In genomic region chr10:5147255-5147980, GRCh38 we compare ENCODE assay signal across 1 cellular context.
A peak's percentile ranks its signal among the peaks of the same experiment; 100 is the strongest.
TF ChIP-seq lines count a peak whose summit lies in the region.

No MANE protein-coding gene starts in this region.

TF ChIP-seq in HepG2, 621 proteins besides CTCF, POLR2A, EP300 and RAD21 (continued from another document and continues in another):
- TF ChIP-seq PRDM10 (CRISPR knock-in tag; IDR thresholded peaks at IDR 0.05; ENCODE audit: low read depth) (no peak), SSRP1 (CRISPR knock-in tag; IDR thresholded peaks at IDR 0.05) (no peak), PATZ1 (CRISPR knock-in tag; IDR thresholded peaks at IDR 0.05) (peak; percentile 73), HOXD1 (CRISPR knock-in tag; IDR thresholded peaks at IDR 0.05) (peak; percentile 89), BCL6 (CRISPR knock-in tag; IDR thresholded peaks at IDR 0.05) (peak; percentile 81), ZNF143 (CRISPR knock-in tag; IDR thresholded peaks at IDR 0.05) (peak; percentile 46; the same call in 1 of the 2 replicates), GATAD2A (CRISPR knock-in tag; IDR thresholded peaks at IDR 0.05) (peak; percentile 96), ZSCAN12 (CRISPR knock-in tag; IDR thresholded peaks at IDR 0.05) (no peak), NFATC3 (CRISPR knock-in tag; IDR thresholded peaks at IDR 0.05) (no peak), LBX2 (CRISPR knock-in tag; IDR thresholded peaks at IDR 0.05; ENCODE audit: borderline replicate concordance) (no peak), ZNF24 (IDR thresholded peaks at IDR 0.05) (peak; percentile 19; the same call in 1 of the 2 replicates), ZFAT (CRISPR knock-in tag; conservative IDR thresholded peaks at IDR 0.05) (no peak), ZNF674 (CRISPR knock-in tag; IDR thresholded peaks at IDR 0.05; ENCODE audit: low read depth) (no peak), AFF4 (CRISPR knock-in tag; IDR thresholded peaks at IDR 0.05) (peak; percentile 46), RBFOX2 (IDR thresholded peaks at IDR 0.05; ENCODE audit: low read depth, low read length) (peak; percentile 71), TCF7 (IDR thresholded peaks at IDR 0.05; ENCODE audit: low read depth) (peak; percentile 94), REXO4 (CRISPR knock-in tag; IDR thresholded peaks at IDR 0.05; ENCODE audit: borderline replicate concordance) (no peak), GATA4 (IDR thresholded peaks at IDR 0.05; ENCODE audit: borderline replicate concordance, low read depth) (peak; percentile 99), KDM4B (CRISPR knock-in tag; IDR thresholded peaks at IDR 0.05) (peak; percentile 21; the same call in 1 of the 2 replicates), ZBTB7A (CRISPR knock-in tag; IDR thresholded peaks at IDR 0.05) (no peak), ARNTL (CRISPR knock-in tag; IDR thresholded peaks at IDR 0.05) (peak; percentile 84), NR2C2 (CRISPR knock-in tag; IDR thresholded peaks at IDR 0.05; ENCODE audit: borderline replicate concordance) (peak; percentile 81), ZFP36L2 (CRISPR knock-in tag; IDR thresholded peaks at IDR 0.05) (no peak), ZNF362 (CRISPR knock-in tag; IDR thresholded peaks at IDR 0.05; ENCODE audit: borderline replicate concordance) (peak; percentile 98), ZNF253 (CRISPR knock-in tag; IDR thresholded peaks at IDR 0.05; ENCODE audit: borderline replicate concordance) (no peak), ZMAT5 (CRISPR knock-in tag; IDR thresholded peaks at IDR 0.05; ENCODE audit: borderline replicate concordance, low read depth) (no peak), PITX1 (CRISPR knock-in tag; IDR thresholded peaks at IDR 0.05) (peak; percentile 79), TOPORS (CRISPR knock-in tag; IDR thresholded peaks at IDR 0.05) (peak; percentile 87), KLF16 (CRISPR knock-in tag; IDR thresholded peaks at IDR 0.05) (peak in 1 of 2 experiments; percentile 78; a peak in 2 of 4 replicates), RFX3 (CRISPR knock-in tag; IDR thresholded peaks at IDR 0.05) (no peak), WIZ (CRISPR knock-in tag; IDR thresholded peaks at IDR 0.05) (0 out of 2 replicates have a peak, but pooled peaks have one; percentile 6), ETS1 (CRISPR knock-in tag; IDR thresholded peaks at IDR 0.05) (no peak), HNRNPUL1 (IDR thresholded peaks at IDR 0.05; ENCODE audit: low read depth, low read length) (peak; percentile 91), PHB2 (IDR thresholded peaks at IDR 0.05; ENCODE audit: partially characterized antibody) (no peak), GLMP (CRISPR knock-in tag; IDR thresholded peaks at IDR 0.05; ENCODE audit: borderline replicate concordance) (no peak), KAT8 (CRISPR knock-in tag; IDR thresholded peaks at IDR 0.05) (peak; percentile 65; the same call in 1 of the 2 replicates), TFE3 (CRISPR knock-in tag; IDR thresholded peaks at IDR 0.05) (peak; percentile 61), ZUFSP (CRISPR knock-in tag; IDR thresholded peaks at IDR 0.05; ENCODE audit: borderline replicate concordance) (no peak), TRIM24 (CRISPR knock-in tag; IDR thresholded peaks at IDR 0.05) (no peak), NR2F1 (CRISPR knock-in tag; IDR thresholded peaks at IDR 0.05) (peak; percentile 26 to 83; a peak in 2 of 4 replicates), ZNF235 (CRISPR knock-in tag; IDR thresholded peaks at IDR 0.05; ENCODE audit: borderline replicate concordance) (no peak), SP4 (CRISPR knock-in tag; IDR thresholded peaks at IDR 0.05) (no peak), ZKSCAN1 (IDR thresholded peaks at IDR 0.05; ENCODE audit: low read length) (no peak), ATF5 (CRISPR knock-in tag; IDR thresholded peaks at IDR 0.05; ENCODE audit: low read depth) (0 out of 2 replicates have a peak, but pooled peaks have one; percentile 39)
